ENCODE assay signal across 9 cellular contexts in genomic region chr3:141878812-141879211, GRCh38. TPM values are rescaled to one million over a fixed set of nuclear protein-coding genes. Genes with fewer than 3 reads are reported as not detected.
DNase-seq lines count a peak whose midpoint lies in the region; ATAC-seq, FAIRE-seq and TF ChIP-seq lines count a peak whose summit lies in the region.
"Had no signal": no experiment of that assay in that cellular context is flagged by ENCODE, and none has a peak within 500 bp of the region (broad histone marks: within the 10 kb centered on the region; RNA-seq: fewer than 3 reads in every experiment).

No MANE protein-coding gene starts in this region.

- no peaks in the 10 kb centered on the region for H3K36me3 ChIP-seq in CD4-positive, CD25-positive, alpha-beta regulatory T cell (ENCODE audit: control insufficient read depth, insufficient read depth, low read length)
- H3K36me3 ChIP-seq in keratinocyte (ENCODE audit: control insufficient read depth in 2 of 2, extremely low read depth in 1 of 2, insufficient read depth in 2 of 2, low read length in 2 of 2), result peaks cover 0 to 7% of the 10 kb centered on the region in 2 experiments

- TF ChIP-seq POLR2A in GM12891 (IDR thresholded peaks at IDR 0.05; ENCODE audit: low read depth, low read length), result no peak

- H3K4me3 Mint-ChIP-seq in CD4-positive, CD25-positive, alpha-beta regulatory T cell, result peak overlapping the region; percentile 88 to 97 (median 91)
- H3K4me3 Mint-ChIP-seq in activated naive CD8-positive, alpha-beta T cell treated with anti-CD3 and anti-CD28 coated beads for 36 hours, result peak overlapping the region; percentile 90

- no peaks in the 10 kb centered on the region for H3K27me3 ChIP-seq in CD4-positive, CD25-positive, alpha-beta regulatory T cell (ENCODE audit: control insufficient read depth, insufficient read depth, low read length)
- H3K27me3 ChIP-seq in keratinocyte (ENCODE audit: control insufficient read depth, extremely low read depth, insufficient read depth, low read length), result no peaks in the 10 kb centered on the region

- peak overlapping the region; percentile 100 for H3K4me2 ChIP-seq in keratinocyte (ENCODE audit: control insufficient read depth, extremely low read depth, insufficient read depth, low read depth, low read length)

- H3K9me3 Mint-ChIP-seq in CD4-positive, CD25-positive, alpha-beta regulatory T cell, result no peaks in the 10 kb centered on the region
- no peaks in the 10 kb centered on the region for H3K9me3 Mint-ChIP-seq in activated naive CD8-positive, alpha-beta T cell treated with anti-CD3 and anti-CD28 coated beads for 36 hours

- dilution Hi-C loops in keratinocyte (cut with MboI; ENCODE audit: extremely low pct_ligation_motif_present, low sequenced_read_pairs), result no loop called here

- peaks cover 72% of the 10 kb centered on the region for H3K79me2 ChIP-seq in keratinocyte (ENCODE audit: control insufficient read depth, insufficient read depth, low read length)

- peak overlapping the region; percentile 94 for H3K9ac ChIP-seq in keratinocyte (ENCODE audit: control insufficient read depth, extremely low read depth, insufficient read depth, low read length)

- peaks cover 4% of the 10 kb centered on the region for H4K20me1 ChIP-seq in keratinocyte (ENCODE audit: control insufficient read depth, extremely low read depth, insufficient read depth, low read length)

- H2AFZ ChIP-seq in keratinocyte (ENCODE audit: control insufficient read depth, low read length), result no peak overlapping the region

- no peaks in the 10 kb centered on the region for H3K9me3 ChIP-seq in CD4-positive, CD25-positive, alpha-beta regulatory T cell (ENCODE audit: control insufficient read depth in 2 of 2, low read length in 2 of 2)
- no peaks in the 10 kb centered on the region for H3K9me3 ChIP-seq in keratinocyte (ENCODE audit: control insufficient read depth, low read depth, low read length)

- H3K4me1 ChIP-seq in CD4-positive, CD25-positive, alpha-beta regulatory T cell (ENCODE audit: control insufficient read depth, insufficient read depth, low read length, poor library complexity, severe bottlenecking), result peaks cover 37% of the 10 kb centered on the region
- peaks cover 19% of the 10 kb centered on the region for H3K4me1 ChIP-seq in keratinocyte (ENCODE audit: control insufficient read depth, extremely low read depth, insufficient read depth, low read length)

- no peak for FAIRE-seq in keratinocyte (lab: Jason Lieb, UNC)
- FAIRE-seq in GM12891 (lab: Jason Lieb, UNC), result no peak

- no peak for ATAC-seq in CD4-positive, CD25-positive, alpha-beta regulatory T cell (ENCODE audit: low read depth in 2 of 2)
- ATAC-seq in HG03095 (IDR thresholded peaks at IDR 0.05; ENCODE audit: unreplicated experiment) (no peak), GM21737 (IDR thresholded peaks at IDR 0.05; ENCODE audit: unreplicated experiment) (no peak)

- H3K4me1 Mint-ChIP-seq in CD4-positive, CD25-positive, alpha-beta regulatory T cell, result peaks cover 34 to 63% (median 52%) of the 10 kb centered on the region in 4 donors
- H3K4me1 Mint-ChIP-seq in activated naive CD8-positive, alpha-beta T cell treated with anti-CD3 and anti-CD28 coated beads for 36 hours, result peaks cover 50% of the 10 kb centered on the region

- no peak overlapping the region for H3K27ac ChIP-seq in CD4-positive, CD25-positive, alpha-beta regulatory T cell (ENCODE audit: insufficient read depth, low read length, poor library complexity, severe bottlenecking)
- H3K27ac ChIP-seq in keratinocyte (ENCODE audit: control insufficient read depth, insufficient read depth, low read length), result peak overlapping the region; percentile 91

- no peaks in the 10 kb centered on the region for H3K9me1 ChIP-seq in keratinocyte (ENCODE audit: control insufficient read depth, extremely low read depth, insufficient read depth, low read length)

- peaks cover 11% of the 10 kb centered on the region for H3K27me3 Mint-ChIP-seq in CD4-positive, CD25-positive, alpha-beta regulatory T cell
- no peaks in the 10 kb centered on the region for H3K27me3 Mint-ChIP-seq in activated naive CD8-positive, alpha-beta T cell treated with anti-CD3 and anti-CD28 coated beads for 36 hours

- no peaks in the 10 kb centered on the region for H3K36me3 Mint-ChIP-seq in CD4-positive, CD25-positive, alpha-beta regulatory T cell
- H3K36me3 Mint-ChIP-seq in activated naive CD8-positive, alpha-beta T cell treated with anti-CD3 and anti-CD28 coated beads for 36 hours, result peaks cover 43% of the 10 kb centered on the region

- H3K4me3 ChIP-seq in CD4-positive, CD25-positive, alpha-beta regulatory T cell (ENCODE audit: low read depth, low read length), result peak overlapping the region; percentile 92
- H3K4me3 ChIP-seq in HFF-Myc (replicated peaks; ENCODE audit: low read depth, low read length) (peak overlapping the region; percentile 83), keratinocyte (ENCODE audit: control insufficient read depth in 2 of 3, extremely low read depth in 1 of 3, insufficient read depth in 2 of 3, low read depth in 1 of 3, low read length in 3 of 3) (peak overlapping the region; percentile 67 to 97 (median 97))

- TF ChIP-seq CTCF in HFF-Myc (IDR thresholded peaks at IDR 0.05; ENCODE audit: low read depth, low read length, missing control alignments), result no peak
- TF ChIP-seq CTCF in keratinocyte (optimal IDR thresholded peaks at IDR 0.05 in 1 of 3, IDR thresholded peaks at IDR 0.05 in 1 of 3, conservative IDR thresholded peaks at IDR 0.05 in 1 of 3; ENCODE audit: extremely low read depth in 1 of 3, insufficient read depth in 2 of 3, low read length in 3 of 3), result no peak

- DNase-seq in CD4-positive, CD25-positive, alpha-beta regulatory T cell, result no peak
- DNase-seq in HFF-Myc (ENCODE audit: extremely low read depth, low read depth) (no peak), keratinocyte (ENCODE audit: low read depth, low spot score) (no peak), ecto neural progenitor cell (ENCODE audit: low spot score) (no peak), GM12891 (ENCODE audit: insufficient read length, low spot score) (no peak)
- DNase-seq in activated naive CD8-positive, alpha-beta T cell treated with anti-CD3 and anti-CD28 coated beads for 36 hours, result no peak
- DNase-seq: activated CD4-positive, alpha-beta T cell treated with anti-CD3 and anti-CD28 coated beads for 48 hours had no signal

- H3K27ac Mint-ChIP-seq in CD4-positive, CD25-positive, alpha-beta regulatory T cell, result peak overlapping the region in 2 of 3 donors; percentile 70 to 79
- no peak overlapping the region for H3K27ac Mint-ChIP-seq in activated naive CD8-positive, alpha-beta T cell treated with anti-CD3 and anti-CD28 coated beads for 36 hours

TF ChIP-seq in GM12891, 5 proteins besides CTCF, POLR2A, EP300 and RAD21:
- TF ChIP-seq PAX5 (IDR thresholded peaks at IDR 0.05; ENCODE audit: insufficient read depth, low read length, severe bottlenecking) (no peak), POU2F2 (IDR thresholded peaks at IDR 0.05; ENCODE audit: low read depth, low read length) (no peak), TAF1 (IDR thresholded peaks at IDR 0.05; ENCODE audit: low read depth, low read length) (no peak), SPI1 (IDR thresholded peaks at IDR 0.05; ENCODE audit: low read depth, low read length) (no peak), POLR2AphosphoS5 (IDR thresholded peaks at IDR 0.05; ENCODE audit: low read depth, low read length) (no peak)

RNA-seq across cellular contexts. Expression of gene ATP1B3, which starts 2.4 kb away (rescaled TPM):
- total RNA-seq in CD4-positive, CD25-positive, alpha-beta regulatory T cell, result 53.6 TPM
- 100 to 1,000 TPM; 115 to 158 (median 138) TPM for polyA plus RNA-seq in CD4-positive, CD25-positive, alpha-beta regulatory T cell
- total RNA-seq in activated naive CD8-positive, alpha-beta T cell treated with anti-CD3 and anti-CD28 coated beads for 36 hours, result 100 to 1,000 TPM; 143 to 157 TPM
- 231 to 345 TPM (median 308 TPM) in 3 replicates for polyA plus RNA-seq in keratinocyte
- polyA plus RNA-seq in keratinocyte (2011; ENCODE audit: low read depth), result 171 TPM
- 226 and 445 TPM in 2 replicates for polyA plus RNA-seq in keratinocyte (2011; cell fraction: cytosol; rRNA removed)
- polyA plus RNA-seq in keratinocyte (2011; cell fraction: nucleus; rRNA removed), result 446 and 608 TPM in 2 replicates
- 221 and 278 TPM in 2 replicates for polyA plus RNA-seq in keratinocyte (2012; ENCODE audit: low replicate concordance)
- 67.4 to 328 TPM (median 134 TPM) in 3 replicates for polyA minus RNA-seq in keratinocyte
- 123 TPM for polyA minus RNA-seq in keratinocyte (2011; cell fraction: cytosol; rRNA and poly(A)+ RNA removed)
- polyA minus RNA-seq in keratinocyte (2011; cell fraction: nucleus; rRNA and poly(A)+ RNA removed), result 89.8 and 171 TPM in 2 replicates
- 72.8 TPM for polyA plus RNA-seq in GM12891 (2012; ENCODE audit: low read depth, missing spikeins)
